11 cellular contexts compared by ENCODE assay signal in the genomic region with DNA sequence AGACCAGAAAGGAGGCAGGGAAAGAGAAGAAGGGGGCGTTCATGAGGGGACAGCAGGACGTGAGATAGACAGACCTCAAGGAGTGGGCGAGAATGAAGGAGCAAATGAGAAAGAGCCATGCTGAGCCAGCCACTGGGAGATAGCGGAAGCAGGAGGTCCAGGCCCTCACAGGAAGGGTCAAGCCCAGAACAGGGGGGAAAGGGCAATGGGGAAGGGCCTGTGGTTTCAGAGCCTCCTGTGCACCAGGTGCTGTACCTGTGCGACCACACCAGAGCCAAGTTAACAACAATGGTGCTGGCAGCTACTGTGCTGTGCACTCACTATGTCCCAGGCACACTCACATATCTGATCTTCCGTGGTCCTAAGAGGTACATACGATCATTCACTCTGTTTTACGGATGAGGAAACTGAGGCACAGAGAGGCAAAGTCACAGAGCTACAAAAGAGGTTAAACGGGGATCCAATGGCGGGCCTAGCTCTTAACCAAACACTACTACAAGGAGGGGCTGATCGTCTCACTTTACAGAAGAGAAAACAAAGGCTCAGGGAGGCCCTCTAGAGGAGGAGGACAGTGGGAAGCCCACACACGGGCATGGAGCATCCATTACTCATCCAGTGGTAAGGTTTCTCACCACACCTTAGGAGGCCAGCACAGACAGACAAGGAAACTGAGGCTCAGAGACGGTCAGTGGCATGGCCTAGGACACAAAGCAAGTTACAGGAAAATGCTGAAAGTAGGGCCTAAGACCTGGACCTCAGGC.
DNase-seq lines count a peak whose midpoint lies in the region; ATAC-seq and TF ChIP-seq lines count a peak whose summit lies in the region.
"Had no signal": no experiment of that assay in that cellular context is flagged by ENCODE, and none has a peak within 500 bp of the region (broad histone marks: within the 10 kb centered on the region; RNA-seq: fewer than 3 reads in every experiment).

No MANE protein-coding gene starts in this region.

- H2BK5ac ChIP-seq in neuronal stem cell (ENCODE audit: low read length) = no peak overlapping the region

- peak overlapping the region; percentile 20 for H2BK15ac ChIP-seq in neuronal stem cell (ENCODE audit: low read length)

- peak; percentile 24 for TF ChIP-seq CTCF in DND-41 (IDR thresholded peaks at IDR 0.05; ENCODE audit: borderline replicate concordance, extremely low read depth, low read length, poor library complexity, severe bottlenecking)
- no peak for TF ChIP-seq CTCF in breast epithelium (IDR thresholded peaks at IDR 0.05)
- no peak for TF ChIP-seq CTCF in prostate gland (IDR thresholded peaks at IDR 0.05)

- H2AFZ ChIP-seq in DND-41 (ENCODE audit: low read depth, low read length) (no peak overlapping the region), neuronal stem cell (ENCODE audit: low read length) (no peak overlapping the region)

- no peak for DNase-seq in DND-41
- peak; percentile 30 for DNase-seq in NCI-H69 (lab: John Stamatoyannopoulos, UW)
- DNase-seq in breast epithelium (ENCODE audit: low spot score in 2 of 2) = no peak
- no peak for DNase-seq in neuronal stem cell (ENCODE audit: low spot score)
- no peak for DNase-seq in prostate gland (ENCODE audit: low spot score)
- DNase-seq in HPDE6-E6E7 (ENCODE audit: extremely low spot score) = no peak
- no peak for DNase-seq in medulla oblongata (ENCODE audit: extremely low spot score)
- DNase-seq: DMS53 had no signal

- no peak overlapping the region for H2BK120ac ChIP-seq in neuronal stem cell (ENCODE audit: low read depth, low read length)

- H3K27me3 ChIP-seq in DND-41 (ENCODE audit: insufficient read depth, low read length, poor library complexity) = no peaks in the 10 kb centered on the region
- no peaks in the 10 kb centered on the region for H3K27me3 ChIP-seq in breast epithelium
- H3K27me3 ChIP-seq in neuronal stem cell (ENCODE audit: control insufficient read depth in 3 of 3, insufficient read depth in 3 of 3, low read depth in 1 of 3, low read length in 3 of 3) = no peaks in the 10 kb centered on the region
- H3K27me3 ChIP-seq in prostate gland (replicated peaks; ENCODE audit: insufficient read depth) = no peaks in the 10 kb centered on the region
- H3K27me3 ChIP-seq: colonic mucosa, ovary had no signal

- H3K36me3 ChIP-seq in DND-41 (ENCODE audit: insufficient read depth, low read length) (no peaks in the 10 kb centered on the region), breast epithelium (no peaks in the 10 kb centered on the region), neuronal stem cell (replicated peaks in 1 of 2; ENCODE audit: control insufficient read depth in 2 of 2, insufficient read depth in 2 of 2, low read length in 2 of 2) (peaks cover 0 to 98% of the 10 kb centered on the region in 2 donors), prostate gland (no peaks in the 10 kb centered on the region)
- H3K36me3 ChIP-seq: colonic mucosa, ovary had no signal

- no peak overlapping the region for H3K27ac ChIP-seq in DND-41 (ENCODE audit: low read length)
- H3K27ac ChIP-seq in breast epithelium = peak overlapping the region; percentile 62 to 69
- H3K27ac ChIP-seq in neuronal stem cell (replicated peaks; ENCODE audit: low read length) = no peak overlapping the region
- H3K27ac ChIP-seq in prostate gland = no peak overlapping the region
- H3K27ac ChIP-seq: colonic mucosa, ovary had no signal

- ATAC-seq in DND-41 (ENCODE audit: insufficient read depth, low read depth) (no peak), HG03432 (IDR thresholded peaks at IDR 0.05; ENCODE audit: unreplicated experiment) (no peak)

- WGBS in neuronal stem cell (ENCODE audit: extremely low coverage in 2 of 2, insufficient read length in 2 of 2, insufficient replicate concordance in 1 of 2), 2 donors = no CpG with 5 or more reads among the region's 13 CpGs
- WGBS in prostate gland = 86% methylated on average over 13 of the region's 13 CpGs

- H3K4me3 ChIP-seq in DND-41 (ENCODE audit: low read depth in 1 of 2, low read length in 2 of 2) (no peak overlapping the region), breast epithelium (no peak overlapping the region), neuronal stem cell (ENCODE audit: low read length in 2 of 2) (no peak overlapping the region), prostate gland (no peak overlapping the region)
- H3K4me3 ChIP-seq: colonic mucosa, ovary had no signal

- no peak overlapping the region for H3K9ac ChIP-seq in DND-41 (ENCODE audit: low read depth, low read length)
- no peak overlapping the region for H3K9ac ChIP-seq in neuronal stem cell (ENCODE audit: low read depth, low read length, poor library complexity)

- no peaks in the 10 kb centered on the region for H4K20me1 ChIP-seq in DND-41 (ENCODE audit: insufficient read depth, low read length)

- no peak overlapping the region for H4K8ac ChIP-seq in neuronal stem cell (ENCODE audit: low read depth, low read length)

- no peak overlapping the region for H3K4ac ChIP-seq in neuronal stem cell (ENCODE audit: low read length)

- intact Hi-C loops in breast epithelium (cut with DNase I; ENCODE audit: low total_unique reads) = no loop called here
- intact Hi-C loops in prostate gland (cut with DNase I) = no loop called here

- H3K4me1 ChIP-seq in DND-41 (ENCODE audit: insufficient read depth, low read length) = no peaks in the 10 kb centered on the region
- peaks cover 4 to 6% of the 10 kb centered on the region in 2 donors for H3K4me1 ChIP-seq in breast epithelium
- peaks cover 0 to 2% of the 10 kb centered on the region in 2 donors for H3K4me1 ChIP-seq in neuronal stem cell (ENCODE audit: control insufficient read depth in 2 of 2, insufficient read depth in 1 of 2, low read depth in 1 of 2, low read length in 2 of 2)
- no peaks in the 10 kb centered on the region for H3K4me1 ChIP-seq in prostate gland (replicated peaks)
- H3K4me1 ChIP-seq: colonic mucosa had no signal

- H4K91ac ChIP-seq in neuronal stem cell (ENCODE audit: low read depth, low read length, poor library complexity) = peak overlapping the region; percentile 22

- TF ChIP-seq POLR2A in breast epithelium (IDR thresholded peaks at IDR 0.05) = no peak
- TF ChIP-seq POLR2A in prostate gland (IDR thresholded peaks at IDR 0.05) = no peak

- peak overlapping the region; percentile 69 for H2BK12ac ChIP-seq in neuronal stem cell (ENCODE audit: low read length)

- peak overlapping the region; percentile 59 for H3K18ac ChIP-seq in neuronal stem cell (ENCODE audit: low read length)

- H3K14ac ChIP-seq in neuronal stem cell (ENCODE audit: low read length) = no peak overlapping the region

- H3K23ac ChIP-seq in neuronal stem cell (ENCODE audit: low read depth, low read length, poor library complexity) = no peak overlapping the region

- H3K4me2 ChIP-seq in DND-41 (ENCODE audit: insufficient read depth, low read length) (no peak overlapping the region), neuronal stem cell (ENCODE audit: insufficient read depth, low read length, poor library complexity, severe bottlenecking) (no peak overlapping the region)

- no peaks in the 10 kb centered on the region for H3K79me2 ChIP-seq in DND-41 (ENCODE audit: insufficient read depth, low read length)

- H2AK5ac ChIP-seq in neuronal stem cell (ENCODE audit: low read depth, low read length) = peak overlapping the region; percentile 54

- H3K9me3 ChIP-seq in DND-41 (ENCODE audit: insufficient read depth, low read length, severe bottlenecking) = no peaks in the 10 kb centered on the region
- H3K9me3 ChIP-seq in breast epithelium = no peaks in the 10 kb centered on the region
- H3K9me3 ChIP-seq in neuronal stem cell (replicated peaks in 1 of 2; ENCODE audit: control insufficient read depth in 2 of 2, insufficient read depth in 1 of 2, low read depth in 1 of 2, low read length in 2 of 2) = peaks cover 0 to 1% of the 10 kb centered on the region in 2 donors
- no peaks in the 10 kb centered on the region for H3K9me3 ChIP-seq in prostate gland
- H3K9me3 ChIP-seq: colonic mucosa, ovary had no signal

- H3K79me1 ChIP-seq in neuronal stem cell (ENCODE audit: low read depth, low read length) = peaks cover 2% of the 10 kb centered on the region

Comparison
In these comparisons a context has a peak if more than half of its experiments do, and no peak if none do; other contexts are left out.
1. H3K27ac ChIP-seq: peak in breast epithelium (2 of 2); none in DND-41 (single experiment), neuronal stem cell (single experiment) and prostate gland (0 of 2).